In genomic region chr6:125753218-125753936, GRCh38 we compare ENCODE assay signal across 8 cellular contexts. TPM values are rescaled to one million over a fixed set of nuclear protein-coding genes. Genes with fewer than 3 reads are reported as not detected.
DNase-seq lines count a peak whose midpoint lies in the region; ATAC-seq, FAIRE-seq and TF ChIP-seq lines count a peak whose summit lies in the region.

No MANE protein-coding gene starts in this region.

- peaks cover 7% of the 10 kb centered on the region for H3K27me3 Mint-ChIP-seq in astrocyte (ENCODE audit: low read depth, unreplicated experiment)

- H3K79me2 ChIP-seq in astrocyte (ENCODE audit: insufficient read depth, low read length), result no peaks in the 10 kb centered on the region

- H3K4me3 Mint-ChIP-seq in astrocyte (ENCODE audit: unreplicated experiment), result no peak overlapping the region

- no peak overlapping the region for H2AFZ ChIP-seq in astrocyte (ENCODE audit: low read depth, low read length)

- intact Hi-C loops in left lung (cut with DNase I), result loop anchor here in 1 of 2 donors (5.0 kb wide), 1 partner anchor 441 kb away; no protein-coding TSS in a partner anchor

- H3K27me3 ChIP-seq in HUES6 (ENCODE audit: control insufficient read depth, insufficient read depth, low read length) (peaks cover 12% of the 10 kb centered on the region), astrocyte (ENCODE audit: insufficient read depth, low read length) (peaks cover 28% of the 10 kb centered on the region), left lung (peaks cover 41 to 93% of the 10 kb centered on the region in 2 donors), MG63 (peaks cover 49% of the 10 kb centered on the region)

- H3K9ac ChIP-seq in HUES6 (ENCODE audit: low read length), result no peak overlapping the region
- no peak overlapping the region for H3K9ac ChIP-seq in astrocyte (ENCODE audit: low read length)

- TF ChIP-seq CTCF in astrocyte (IDR thresholded peaks at IDR 0.05; ENCODE audit: insufficient read depth, low read depth, low read length) (peak; percentile 40), left lung (IDR thresholded peaks at IDR 0.05) (peak; percentile 4 to 33)

- no peak for ATAC-seq in left lung
- ATAC-seq in GM19452 (IDR thresholded peaks at IDR 0.05; ENCODE audit: unreplicated experiment), result no peak
- ATAC-seq in HG02642 (IDR thresholded peaks at IDR 0.05; ENCODE audit: poor library complexity, unreplicated experiment), result no peak
- no peak for ATAC-seq in GM18907 (IDR thresholded peaks at IDR 0.05; ENCODE audit: unreplicated experiment)

- H3K9me3 Mint-ChIP-seq in astrocyte (ENCODE audit: unreplicated experiment), result peaks cover 2% of the 10 kb centered on the region

- DNase-seq in AML-193 (lab: John Stamatoyannopoulos, UW) (peak; percentile 45 to 51), astrocyte (ENCODE audit: low read depth) (no peak), left lung (no peak), MG63 (no peak)

- H3K27ac ChIP-seq in HUES6 (ENCODE audit: low read depth, low read length) (peak overlapping the region; percentile 30; the same call in 1 of the 2 replicates), astrocyte (ENCODE audit: low read depth, low read length) (no peak overlapping the region), left lung (no peak overlapping the region)

- H3K36me3 Mint-ChIP-seq in astrocyte (ENCODE audit: low read depth, unreplicated experiment), result no peaks in the 10 kb centered on the region

- H3K4me2 ChIP-seq in astrocyte (ENCODE audit: low read length), result no peak overlapping the region

- H3K9me3 ChIP-seq in HUES6 (ENCODE audit: control insufficient read depth, insufficient read depth, low read depth, low read length), result no peaks in the 10 kb centered on the region
- no peaks in the 10 kb centered on the region for H3K9me3 ChIP-seq in astrocyte (ENCODE audit: insufficient read depth, low read depth, low read length)
- H3K9me3 ChIP-seq in left lung, result no peaks in the 10 kb centered on the region
- H3K9me3 ChIP-seq in MG63, result no peaks in the 10 kb centered on the region

- H3K36me3 ChIP-seq in HUES6 (ENCODE audit: control insufficient read depth, insufficient read depth, low read length) (peaks cover 33% of the 10 kb centered on the region), astrocyte (ENCODE audit: insufficient read depth, low read length) (no peaks in the 10 kb centered on the region), left lung (no peaks in the 10 kb centered on the region), MG63 (no peaks in the 10 kb centered on the region)

- no peaks in the 10 kb centered on the region for H4K20me1 ChIP-seq in astrocyte (ENCODE audit: insufficient read depth, low read length)

- no peak overlapping the region for H3K27ac Mint-ChIP-seq in astrocyte (ENCODE audit: unreplicated experiment)

- peak; percentile 54 for FAIRE-seq in astrocyte (lab: Jason Lieb, UNC)

- H3K4me3 ChIP-seq in HUES6 (ENCODE audit: low read depth, low read length) (peak overlapping the region; percentile 35; the same call in 1 of the 2 replicates), astrocyte (ENCODE audit: insufficient read depth, low read depth, low read length) (no peak overlapping the region), left lung (no peak overlapping the region), MG63 (no peak overlapping the region)

- H3K4me1 Mint-ChIP-seq in astrocyte (ENCODE audit: low read depth, unreplicated experiment), result peaks cover 7% of the 10 kb centered on the region

- peaks cover 47% of the 10 kb centered on the region for H3K4me1 ChIP-seq in HUES6 (ENCODE audit: control insufficient read depth, insufficient read depth, low read length)
- H3K4me1 ChIP-seq in astrocyte (ENCODE audit: insufficient read depth, low read length), result peaks cover 5% of the 10 kb centered on the region
- peaks cover 6 to 31% of the 10 kb centered on the region in 2 donors for H3K4me1 ChIP-seq in left lung

RNA-seq across cellular contexts. Expression of gene HEY2, which starts 3.9 kb away (rescaled TPM):
- total RNA-seq in astrocyte (1.0 and 2.4 TPM in 2 replicates), left lung (1 to 10 TPM; 1.4 to 3.6 TPM)
- not detected in 2 replicates for total RNA-seq in MG63 (2014; rRNA removed; shearing (Covaris generic); ENCODE audit: low replicate concordance)

RNA-seq across cellular contexts. Expression of gene NCOA7, which starts 37.4 kb away (rescaled TPM):
- total RNA-seq in astrocyte, result 25.4 and 26.0 TPM in 2 replicates
- total RNA-seq in left lung, result 10 to 100 TPM; 52.8 to 94.3 TPM
- total RNA-seq in MG63 (2014; rRNA removed; shearing (Covaris generic); ENCODE audit: low replicate concordance), result 6.7 and 10.6 TPM in 2 replicates

Comparison
In these comparisons a context has a peak if more than half of its experiments do, and no peak if none do; other contexts are left out.
1. DNase-seq: peak in AML-193 (2 of 2); none in astrocyte (single experiment), left lung (0 of 2) and MG63 (single experiment).